ENCODE assay signal across 7 cellular contexts in the genomic region with DNA sequence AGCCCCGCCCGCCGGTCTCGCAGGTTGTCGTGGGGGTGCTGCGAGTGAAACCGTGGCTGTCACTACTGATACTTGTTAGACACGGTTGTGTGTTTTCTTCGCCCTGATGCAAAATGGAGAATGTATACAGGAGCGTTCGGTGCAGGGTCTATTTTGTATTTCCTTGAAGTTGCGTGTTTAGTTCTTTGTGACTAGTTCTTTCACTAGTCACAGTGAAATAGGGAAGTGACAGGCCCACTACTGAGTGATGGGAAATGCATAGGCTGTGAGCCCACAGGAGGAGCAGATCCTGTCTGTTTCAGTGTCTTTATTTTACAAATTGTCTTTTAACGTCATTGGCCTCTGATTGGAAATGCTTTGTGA.
DNase-seq lines count a peak whose midpoint lies in the region; ATAC-seq and TF ChIP-seq lines count a peak whose summit lies in the region.

No MANE protein-coding gene starts in this region.

- TF ChIP-seq CTCF in cardiac fibroblast (IDR thresholded peaks at IDR 0.05; ENCODE audit: low read depth, low read length): no peak

- peak; percentile 20 to 86 for DNase-seq in NOMO-1 (lab: John Stamatoyannopoulos, UW; ENCODE audit: unreplicated experiment in 2 of 2)
- no peak for DNase-seq in cardiac fibroblast (ENCODE audit: low read depth in 2 of 2)
- peak; percentile 10 for DNase-seq in midbrain (lab: John Stamatoyannopoulos, UW)
- DNase-seq in NCI-H1417 treated with DMSO at 0.1 percent for 48 hours (lab: John Stamatoyannopoulos, UW): no peak
- no peak for DNase-seq in NCI-H774 (lab: John Stamatoyannopoulos, UW)

- ATAC-seq in GM18858 (IDR thresholded peaks at IDR 0.05; ENCODE audit: unreplicated experiment) (peak; percentile 44), HG02623 (IDR thresholded peaks at IDR 0.05; ENCODE audit: unreplicated experiment) (peak; percentile 34)

- peak overlapping the region; percentile 89 to 95 for H3K4me3 ChIP-seq in cardiac fibroblast (replicated peaks in 1 of 2; ENCODE audit: low read depth in 2 of 2, low read length in 2 of 2)

Comparison
In these comparisons a context has a peak if more than half of its experiments do, and no peak if none do; other contexts are left out.
1. DNase-seq: peak in NOMO-1 (2 of 2) and midbrain (single experiment); none in cardiac fibroblast (0 of 2), NCI-H1417 treated with DMSO at 0.1 percent for 48 hours (single experiment) and NCI-H774 (single experiment).